ENCODE assay signal across 1 cellular context in the genomic region with DNA sequence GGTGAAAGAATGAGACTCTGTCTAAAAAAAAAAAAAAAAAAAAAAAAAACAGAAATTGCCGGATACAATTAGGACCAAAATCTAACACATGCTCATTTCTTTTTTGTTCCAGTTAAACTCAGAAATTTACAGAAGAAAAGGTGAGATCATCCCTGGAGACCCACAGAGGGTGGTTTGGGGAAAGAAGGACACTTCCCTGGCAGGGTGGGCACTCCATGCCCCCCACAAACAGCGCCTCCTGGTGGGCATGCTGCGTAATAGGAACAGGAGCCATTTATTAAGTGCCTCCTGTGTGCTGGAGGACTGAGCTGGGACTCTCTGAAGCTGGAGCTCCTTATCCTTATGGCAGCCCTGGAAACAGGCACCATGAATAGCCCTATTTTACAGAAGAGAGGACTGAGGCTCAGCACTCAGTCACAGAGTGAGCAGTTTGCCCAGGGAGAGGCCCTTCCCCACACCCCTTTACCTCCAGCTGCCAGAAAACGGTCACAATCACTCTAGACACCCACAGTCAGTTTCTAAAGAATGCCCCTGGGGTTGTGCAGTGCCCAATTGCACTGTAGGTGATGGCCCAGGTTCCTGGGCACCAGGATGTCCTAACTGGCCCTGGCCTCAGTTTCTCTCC.
TF ChIP-seq lines count a peak whose summit lies in the region.

No MANE protein-coding gene starts in this region.

TF ChIP-seq in endothelial cell of umbilical vein, 7 proteins besides CTCF, POLR2A, EP300 and RAD21:
- TF ChIP-seq GATA2 (IDR thresholded peaks at IDR 0.05; ENCODE audit: insufficient read depth, insufficient read length, low read depth, low read length) (no peak), MYC (IDR thresholded peaks at IDR 0.05; ENCODE audit: low read depth, low read length) (no peak), POLR2AphosphoS5 (IDR thresholded peaks at IDR 0.05; ENCODE audit: insufficient read depth, low read depth, low read length) (no peak), EZH2 (IDR thresholded peaks at IDR 0.05; ENCODE audit: borderline replicate concordance, low read depth, low read length, severe bottlenecking) (no peak)
- TF ChIP-seq, protein P1, sequence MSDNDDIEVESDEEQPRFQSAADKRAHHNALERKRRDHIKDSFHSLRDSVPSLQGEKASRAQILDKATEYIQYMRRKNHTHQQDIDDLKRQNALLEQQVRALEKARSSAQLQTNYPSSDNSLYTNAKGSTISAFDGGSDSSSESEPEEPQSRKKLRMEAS (IDR thresholded peaks at IDR 0.05; ENCODE audit: insufficient read depth, insufficient read length): no peak
